8 cellular contexts compared by ENCODE assay signal in the genomic region with DNA sequence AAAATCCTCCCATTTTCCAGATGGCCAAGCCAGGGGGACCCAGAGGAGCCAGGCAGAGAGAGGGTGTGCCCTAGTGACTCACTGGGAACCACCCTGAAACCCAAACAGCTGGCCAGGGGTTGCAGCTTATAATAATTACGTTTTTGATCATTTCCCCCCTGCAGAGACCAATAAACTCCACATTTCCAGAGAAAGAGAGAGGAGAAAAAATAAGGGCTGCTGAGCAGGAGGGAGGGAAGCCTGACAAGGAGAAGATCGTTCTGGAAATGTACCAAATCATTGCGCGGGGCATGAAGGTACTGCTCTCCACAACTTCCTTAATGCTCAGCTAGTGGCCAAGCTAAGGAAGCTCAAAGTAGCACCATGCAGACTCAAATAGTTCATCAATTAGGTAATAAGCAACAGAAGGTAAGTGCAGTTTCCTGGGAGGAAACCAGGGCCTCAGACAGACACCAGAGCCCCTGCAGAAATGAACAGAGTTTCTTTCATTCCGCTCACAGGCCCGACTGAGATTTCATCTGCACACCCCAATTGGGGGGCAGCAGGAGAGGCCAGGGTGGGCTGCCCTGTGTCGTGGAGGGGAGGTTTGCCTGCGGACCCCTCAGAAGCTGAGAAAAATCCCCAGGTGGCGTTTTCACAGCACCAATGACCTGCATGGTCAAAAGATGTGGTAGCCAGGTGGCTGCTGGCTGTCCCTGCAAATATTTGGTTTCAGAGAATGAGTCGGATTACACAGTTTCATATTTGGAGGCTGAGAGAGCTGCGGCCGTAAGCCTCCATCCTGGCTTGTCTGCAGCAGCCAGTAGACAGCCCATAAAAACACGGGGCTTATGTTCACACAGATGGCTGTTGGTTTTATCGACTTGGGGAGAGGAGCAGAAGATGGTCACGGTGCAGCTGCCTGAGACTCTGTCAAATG.
DNase-seq lines count a peak whose midpoint lies in the region; ATAC-seq and TF ChIP-seq lines count a peak whose summit lies in the region.

No MANE protein-coding gene starts in this region.

- H3K4me2 ChIP-seq in trophoblast cell (ENCODE audit: low read length) (peak overlapping the region; percentile 37), GM23338 (no peak overlapping the region)

- H4K20me1 ChIP-seq in GM23338 (replicated peaks; ENCODE audit: insufficient read depth), result no peaks in the 10 kb centered on the region

- H3K4me3 Mint-ChIP-seq in GM23338, result no peak overlapping the region

- H3K27ac ChIP-seq in A673 (ENCODE audit: low read depth, low read length, poor library complexity, severe bottlenecking) (no peak overlapping the region), trophoblast cell (ENCODE audit: low read depth, low read length) (peak overlapping the region; percentile 79), GM23338 (ENCODE audit: low read depth) (no peak overlapping the region)

- H3K4me1 ChIP-seq in A673 (ENCODE audit: insufficient read depth, low read length, poor library complexity, severe bottlenecking) (no peaks in the 10 kb centered on the region), trophoblast cell (ENCODE audit: control insufficient read depth in 1 of 2, insufficient read depth in 2 of 2, low read length in 2 of 2) (peaks cover 15 to 16% of the 10 kb centered on the region in 2 experiments), GM23338 (ENCODE audit: insufficient read depth) (peaks cover 7% of the 10 kb centered on the region)

- H3K36me3 Mint-ChIP-seq in GM23338 (ENCODE audit: low read depth), result no peaks in the 10 kb centered on the region; the same call in 2 of the 3 replicates

- peaks cover 11% of the 10 kb centered on the region for H3K27me3 Mint-ChIP-seq in GM23338 (ENCODE audit: insufficient read depth, low read depth, poor library complexity)

- H2BK5ac ChIP-seq in trophoblast cell (ENCODE audit: low read depth, low read length, poor library complexity), result peak overlapping the region; percentile 63

- H3K27me3 ChIP-seq in A673 (replicated peaks; ENCODE audit: insufficient read depth, low read depth, low read length, poor library complexity) (no peaks in the 10 kb centered on the region), trophoblast cell (ENCODE audit: insufficient read depth, low read length) (peaks cover 6% of the 10 kb centered on the region), GM23338 (ENCODE audit: insufficient read depth) (peaks cover 13% of the 10 kb centered on the region)

- H2AFZ ChIP-seq in trophoblast cell (ENCODE audit: insufficient read depth, low read length, poor library complexity), result no peak overlapping the region
- no peak overlapping the region for H2AFZ ChIP-seq in GM23338

- H3K14ac ChIP-seq in trophoblast cell (ENCODE audit: low read length), result peak overlapping the region; percentile 46

- BruUV-seq in A673 (replicated peaks; lab: Mats Ljungman, UMichigan), result no TSS peak

- H4K8ac ChIP-seq in trophoblast cell (ENCODE audit: low read depth, low read length), result peak overlapping the region; percentile 14

- no peak for TF ChIP-seq CTCF in A673 (conservative IDR thresholded peaks at IDR 0.05; ENCODE audit: low read depth, low read length)
- TF ChIP-seq CTCF in cardiac fibroblast (IDR thresholded peaks at IDR 0.05; ENCODE audit: low read depth, low read length), result no peak
- TF ChIP-seq CTCF in GM23338 (conservative IDR thresholded peaks at IDR 0.05; ENCODE audit: low read depth in 2 of 2), result no peak

- POLR2A ChIA-PET in A673 (lab: Charles Lee; ENCODE audit: low non-redundant PET), result no interaction called here

- H3K79me2 ChIP-seq in trophoblast cell (ENCODE audit: control insufficient read depth, insufficient read depth, low read length, poor library complexity), result no peaks in the 10 kb centered on the region
- H3K79me2 ChIP-seq in GM23338 (replicated peaks; ENCODE audit: insufficient read depth), result no peaks in the 10 kb centered on the region

- H4K12ac ChIP-seq in trophoblast cell (ENCODE audit: low read depth, low read length), result no peak overlapping the region

- no peak overlapping the region for H2AK5ac ChIP-seq in trophoblast cell (ENCODE audit: low read length)

- H4K91ac ChIP-seq in trophoblast cell (ENCODE audit: low read depth, low read length), result peak overlapping the region; percentile 71

- H3K4me3 ChIP-seq in A673 (ENCODE audit: low read depth, low read length, poor library complexity, severe bottlenecking) (no peak overlapping the region), cardiac fibroblast (replicated peaks in 1 of 2; ENCODE audit: low read depth in 2 of 2, low read length in 2 of 2) (no peak overlapping the region), trophoblast cell (ENCODE audit: low read depth, low read length) (no peak overlapping the region), GM23338 (no peak overlapping the region)

- peaks cover 3% of the 10 kb centered on the region; the same call in 1 of the 2 replicates for H3F3A ChIP-seq in GM23338 (replicated peaks; ENCODE audit: low read depth)

- peaks cover 10% of the 10 kb centered on the region for H3K79me1 ChIP-seq in trophoblast cell (ENCODE audit: low read length)

- H3K27ac Mint-ChIP-seq in GM23338, result no peak overlapping the region

- peaks cover 9% of the 10 kb centered on the region for H3K4me1 Mint-ChIP-seq in GM23338

- H3K23ac ChIP-seq in trophoblast cell (ENCODE audit: low read length), result no peak overlapping the region

- H3K9me3 ChIP-seq in A673 (ENCODE audit: low read depth, low read length, poor library complexity, severe bottlenecking) (no peaks in the 10 kb centered on the region), trophoblast cell (ENCODE audit: insufficient read depth, low read depth, low read length) (peaks cover 2% of the 10 kb centered on the region)

- DNase-seq in A673 (ENCODE audit: low spot score) (peak; percentile 15), cardiac fibroblast (ENCODE audit: low read depth in 2 of 2) (peak; percentile 35 to 54), trophoblast cell (peak in 1 of 2 donors; percentile 9), left lobe of liver (ENCODE audit: low spot score) (no peak), GM23338 (ENCODE audit: low spot score) (no peak)
- DNase-seq in activated T-cell treated with anti-CD3 and anti-CD28 coated beads, Interleukin-2, amount 50 U/mL, for 48 hours, result no peak

- WGBS in trophoblast cell (ENCODE audit: extremely low coverage, insufficient coverage, insufficient read length), result no CpG with 5 or more reads among the region's 15 CpGs

- peak overlapping the region; percentile 43 for H2BK12ac ChIP-seq in trophoblast cell (ENCODE audit: low read length)

- H3K36me3 ChIP-seq in A673 (ENCODE audit: insufficient read depth, low read length, poor library complexity, severe bottlenecking) (no peaks in the 10 kb centered on the region), trophoblast cell (ENCODE audit: control insufficient read depth in 1 of 2, insufficient read depth in 2 of 2, low read length in 2 of 2) (no peaks in the 10 kb centered on the region), GM23338 (ENCODE audit: insufficient read depth) (no peaks in the 10 kb centered on the region; the same call in 1 of the 2 replicates)

- CTCF ChIA-PET in A673 (lab: Charles Lee), result no interaction called here

- intact Hi-C loops in A673 (cut with micrococcal nuclease; ENCODE audit: unreplicated experiment), result loop anchor here (5.0 to 10.0 kb wide), 2 partner anchors 982 to 1024 kb away; no protein-coding TSS in a partner anchor

- no peak overlapping the region for H3K4ac ChIP-seq in trophoblast cell (ENCODE audit: low read depth, low read length)

- H3K9ac ChIP-seq in trophoblast cell (ENCODE audit: low read length), result no peak overlapping the region

- no peak overlapping the region for H3K18ac ChIP-seq in trophoblast cell (ENCODE audit: low read length)

- H2BK120ac ChIP-seq in trophoblast cell (ENCODE audit: insufficient read depth, low read length, poor library complexity), result peak overlapping the region; percentile 30

- peak; percentile 70 for ATAC-seq in GM19043 (IDR thresholded peaks at IDR 0.05; ENCODE audit: low read depth, unreplicated experiment)
- peak; percentile 37 for ATAC-seq in HG03558 (IDR thresholded peaks at IDR 0.05; ENCODE audit: extremely low read depth, unreplicated experiment)
- no peak for ATAC-seq in left lobe of liver
- ATAC-seq in GM23338, result no peak

- no peaks in the 10 kb centered on the region; the same call in 2 of the 3 replicates for H3K9me3 Mint-ChIP-seq in GM23338

- no peaks in the 10 kb centered on the region for H3K9me2 ChIP-seq in GM23338 (ENCODE audit: insufficient read depth)

TF ChIP-seq in GM23338, 12 proteins besides CTCF, POLR2A, EP300 and RAD21 (continues in another document):
- no peak for TF ChIP-seq CREB1 (CRISPR knock-in tag; IDR thresholded peaks at IDR 0.05; ENCODE audit: low read depth)
- TF ChIP-seq JUNB (IDR thresholded peaks at IDR 0.05; ENCODE audit: unreplicated experiment), result no peak
- TF ChIP-seq ZNF331 (CRISPR knock-in tag; IDR thresholded peaks at IDR 0.05; ENCODE audit: low read depth), result no peak
- TF ChIP-seq, protein P1, sequence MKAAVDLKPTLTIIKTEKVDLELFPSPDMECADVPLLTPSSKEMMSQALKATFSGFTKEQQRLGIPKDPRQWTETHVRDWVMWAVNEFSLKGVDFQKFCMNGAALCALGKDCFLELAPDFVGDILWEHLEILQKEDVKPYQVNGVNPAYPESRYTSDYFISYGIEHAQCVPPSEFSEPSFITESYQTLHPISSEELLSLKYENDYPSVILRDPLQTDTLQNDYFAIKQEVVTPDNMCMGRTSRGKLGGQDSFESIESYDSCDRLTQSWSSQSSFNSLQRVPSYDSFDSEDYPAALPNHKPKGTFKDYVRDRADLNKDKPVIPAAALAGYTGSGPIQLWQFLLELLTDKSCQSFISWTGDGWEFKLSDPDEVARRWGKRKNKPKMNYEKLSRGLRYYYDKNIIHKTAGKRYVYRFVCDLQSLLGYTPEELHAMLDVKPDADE (IDR thresholded peaks at IDR 0.05), result no peak
- no peak for TF ChIP-seq ZNF114 (CRISPR knock-in tag; IDR thresholded peaks at IDR 0.05)

Comparison
In these comparisons a context has a peak if more than half of its experiments do, and no peak if none do; other contexts are left out.
1. DNase-seq: peak in A673 (single experiment) and cardiac fibroblast (2 of 2); none in activated T-cell treated with anti-CD3 and anti-CD28 coated beads, Interleukin-2, amount 50 U/mL, for 48 hours (0 of 2), left lobe of liver (single experiment) and GM23338 (single experiment).
2. ATAC-seq: peak in GM19043 (single experiment) and HG03558 (single experiment); none in left lobe of liver (single experiment) and GM23338 (single experiment).